18 cellular contexts compared by ENCODE assay signal in the genomic region with DNA sequence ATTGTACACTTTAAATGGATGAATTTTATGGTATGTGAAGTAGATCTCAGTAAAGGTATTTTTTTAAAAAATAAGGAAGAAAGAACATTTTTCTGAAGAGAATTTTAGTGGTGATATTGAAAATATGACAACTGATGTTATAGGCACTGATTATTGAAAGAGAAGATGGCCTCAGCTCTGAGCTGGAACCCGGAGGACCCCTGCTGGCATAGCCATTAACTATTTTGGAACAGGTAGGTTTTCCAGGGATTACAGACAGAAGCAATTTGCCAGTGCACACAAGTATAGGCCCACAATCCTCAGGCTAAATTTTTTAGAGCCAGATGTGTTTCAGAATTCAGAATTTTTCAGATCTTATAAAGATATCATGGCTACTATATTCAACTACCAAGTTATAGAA.
DNase-seq lines count a peak whose midpoint lies in the region; ATAC-seq and TF ChIP-seq lines count a peak whose summit lies in the region.
"Had no signal": no experiment of that assay in that cellular context is flagged by ENCODE, and none has a peak within 500 bp of the region (broad histone marks: within the 10 kb centered on the region; RNA-seq: fewer than 3 reads in every experiment).

No MANE protein-coding gene starts in this region.

- intact Hi-C loops in HCT116 (cut with micrococcal nuclease): loop anchor here (5.0 kb wide), 1 partner anchor 409 kb away; no protein-coding TSS in a partner anchor

- POLR2A ChIA-PET in HCT116 (lab: Charles Lee): no interaction called here
- POLR2A ChIA-PET in activated CD4-positive, alpha-beta T cell treated with anti-CD3 and anti-CD28 coated beads, Interleukin-2, amount 10 ng/mL, durations not matched to agents 7 days and 5 days (lab: Charles Lee): no interaction called here
- POLR2A ChIA-PET in activated CD8-positive, alpha-beta T cell treated with anti-CD3 and anti-CD28 coated beads, Interleukin-2, amount 10 ng/mL, durations not matched to agents 7 days and 5 days (lab: Charles Lee): no interaction called here

- H3K36me3 ChIP-seq in HCT116 (ENCODE audit: control insufficient read depth in 1 of 2, insufficient read depth in 2 of 2, low read length in 2 of 2) (no peaks in the 10 kb centered on the region), RWPE2 (ENCODE audit: low read depth) (no peaks in the 10 kb centered on the region), hepatocyte (replicated peaks; ENCODE audit: insufficient read depth, low read depth) (no peaks in the 10 kb centered on the region)
- H3K36me3 ChIP-seq: neutrophil, SJCRH30, transverse colon had no signal

- TF ChIP-seq CTCF in HCT116 (IDR thresholded peaks at IDR 0.05 in 2 of 3, conservative IDR thresholded peaks at IDR 0.05 in 1 of 3; ENCODE audit: borderline replicate concordance in 1 of 3, insufficient read depth in 1 of 3, low read depth in 2 of 3, low read length in 2 of 3): peak in 2 of 3 experiments; percentile 9 to 17; a peak in 1 of 6 replicates
- TF ChIP-seq CTCF in RWPE2 (IDR thresholded peaks at IDR 0.05; ENCODE audit: poor library complexity, severe bottlenecking): peak; percentile 40
- TF ChIP-seq CTCF in hepatocyte (IDR thresholded peaks at IDR 0.05; ENCODE audit: poor library complexity): peak; percentile 39

- CTCF ChIA-PET in HCT116 (lab: Charles Lee): no interaction called here
- CTCF ChIA-PET in activated CD4-positive, alpha-beta T cell treated with anti-CD3 and anti-CD28 coated beads, Interleukin-2, amount 10 ng/mL, durations not matched to agents 7 days and 5 days (lab: Charles Lee): interaction anchor here (0.6 kb wide), 1 partner anchor 94 kb away, joined by 3 read pairs; no protein-coding TSS in a partner anchor
- CTCF ChIA-PET in activated CD8-positive, alpha-beta T cell treated with anti-CD3 and anti-CD28 coated beads, Interleukin-2, amount 10 ng/mL, durations not matched to agents 7 days and 5 days (lab: Charles Lee): no interaction called here

- BruUV-seq in HCT116 (replicated peaks; lab: Mats Ljungman, UMichigan): no TSS peak

- no peak overlapping the region for H3K4me2 ChIP-seq in HCT116 (ENCODE audit: low read length)
- no peak overlapping the region for H3K4me2 ChIP-seq in hepatocyte
- H3K4me2 ChIP-seq: A549 had no signal

- no peak overlapping the region for H3K4me3 ChIP-seq in HCT116 (replicated peaks in 1 of 2; ENCODE audit: low read depth in 1 of 2, low read length in 2 of 2)
- H3K4me3 ChIP-seq in RWPE2 (ENCODE audit: severe bottlenecking): no peak overlapping the region
- H3K4me3 ChIP-seq in hepatocyte: no peak overlapping the region
- H3K4me3 ChIP-seq: A549, SJCRH30, transverse colon had no signal

- H3K27ac ChIP-seq in HCT116 (ENCODE audit: low read depth, low read length) (no peak overlapping the region), RWPE2 (ENCODE audit: poor library complexity, severe bottlenecking) (no peak overlapping the region), hepatocyte (no peak overlapping the region)
- H3K27ac ChIP-seq: A549, neutrophil, SJCRH30, transverse colon had no signal

- H3K79me2 ChIP-seq in HCT116 (ENCODE audit: insufficient read depth, low read length) (no peaks in the 10 kb centered on the region), hepatocyte (no peaks in the 10 kb centered on the region)

- no peaks in the 10 kb centered on the region for H3K4me1 ChIP-seq in HCT116 (ENCODE audit: control insufficient read depth in 1 of 2, insufficient read depth in 2 of 2, low read length in 2 of 2)
- no peaks in the 10 kb centered on the region for H3K4me1 ChIP-seq in RWPE2 (ENCODE audit: insufficient read depth, poor library complexity, severe bottlenecking)
- H3K4me1 ChIP-seq in hepatocyte (ENCODE audit: insufficient read depth): no peaks in the 10 kb centered on the region
- H3K4me1 ChIP-seq: A549, SJCRH30, transverse colon had no signal

- H3K9me3 ChIP-seq in HCT116 (ENCODE audit: control insufficient read depth in 1 of 2, insufficient read depth in 1 of 2, low read depth in 1 of 2, low read length in 2 of 2) (no peaks in the 10 kb centered on the region), RWPE2 (ENCODE audit: severe bottlenecking) (no peaks in the 10 kb centered on the region), hepatocyte (ENCODE audit: low read depth) (no peaks in the 10 kb centered on the region)
- H3K9me3 ChIP-seq: A549, neutrophil, SJCRH30 had no signal

- TF ChIP-seq POLR2A in HCT116 (IDR thresholded peaks at IDR 0.05; ENCODE audit: borderline replicate concordance, extremely low read depth, insufficient read depth, insufficient read length): no peak

- 35% methylated on average over 1 of the region's 1 CpG for WGBS in hepatocyte (ENCODE audit: low lambda C conversion rate, missing lambda C conversion rate)

- no peak overlapping the region for H3K27ac Mint-ChIP-seq in activated CD4-positive, alpha-beta T cell treated with anti-CD3 and anti-CD28 coated beads, Interleukin-2, amount 10 ng/mL, durations not matched to agents 7 days and 5 days
- H3K27ac Mint-ChIP-seq in activated CD8-positive, alpha-beta T cell treated with anti-CD3 and anti-CD28 coated beads, Interleukin-2, amount 10 ng/mL, durations not matched to agents 7 days and 5 days: no peak overlapping the region
- H3K27ac Mint-ChIP-seq: activated CD4-positive, alpha-beta T cell treated with anti-CD3 and anti-CD28 coated beads, Interleukin-2, amount 10 ng/mL, durations not matched to agents 24 days and 14 days; activated naive CD4-positive, alpha-beta T cell treated with anti-CD3 and anti-CD28 coated beads, Interleukin-2, amount 10 ng/mL, durations not matched to agents 7 days and 5 days; CD8-positive, alpha-beta T cell had no signal

- H2AFZ ChIP-seq in HCT116 (ENCODE audit: low read depth, low read length, poor library complexity, severe bottlenecking): no peak overlapping the region
- no peak overlapping the region for H2AFZ ChIP-seq in hepatocyte

- H3K9me3 Mint-ChIP-seq in activated CD4-positive, alpha-beta T cell treated with anti-CD3 and anti-CD28 coated beads, Interleukin-2, amount 10 ng/mL, durations not matched to agents 7 days and 5 days: no peaks in the 10 kb centered on the region
- H3K9me3 Mint-ChIP-seq in activated CD8-positive, alpha-beta T cell treated with anti-CD3 and anti-CD28 coated beads, Interleukin-2, amount 10 ng/mL, durations not matched to agents 7 days and 5 days (ENCODE audit: insufficient read depth): no peaks in the 10 kb centered on the region

- RAD21 ChIA-PET in HCT116 (lab: Charles Lee; ENCODE audit: low non-redundant PET in 1 of 2, low total read pairs in 2 of 2, uncharacterized antibody in 2 of 2, unreplicated experiment in 2 of 2): no interaction called here

- no peak overlapping the region for H3K9ac ChIP-seq in HCT116 (ENCODE audit: low read length)

- H3K9me2 ChIP-seq in HCT116 (ENCODE audit: insufficient read depth) (no peaks in the 10 kb centered on the region), hepatocyte (replicated peaks; ENCODE audit: insufficient read depth) (no peaks in the 10 kb centered on the region)

- H3K36me3 Mint-ChIP-seq in activated CD4-positive, alpha-beta T cell treated with anti-CD3 and anti-CD28 coated beads, Interleukin-2, amount 10 ng/mL, durations not matched to agents 7 days and 5 days (ENCODE audit: low read depth): no peaks in the 10 kb centered on the region
- H3K36me3 Mint-ChIP-seq in activated CD8-positive, alpha-beta T cell treated with anti-CD3 and anti-CD28 coated beads, Interleukin-2, amount 10 ng/mL, durations not matched to agents 7 days and 5 days (ENCODE audit: low read depth): no peaks in the 10 kb centered on the region
- H3K36me3 Mint-ChIP-seq: activated naive CD4-positive, alpha-beta T cell treated with anti-CD3 and anti-CD28 coated beads, Interleukin-2, amount 10 ng/mL, durations not matched to agents 7 days and 5 days; CD8-positive, alpha-beta T cell had no signal

- DNase-seq in NCI-H1694 (lab: John Stamatoyannopoulos, UW) (peak; percentile 7), NCI-H1694 treated with DMSO at 0.1 percent for 48 hours (lab: John Stamatoyannopoulos, UW) (no peak), HCT116 (ENCODE audit: low read depth, low spot score) (no peak), RWPE2 (ENCODE audit: low spot score) (no peak), hepatocyte (ENCODE audit: low spot score) (no peak), NOMO-1 (lab: John Stamatoyannopoulos, UW; ENCODE audit: unreplicated experiment in 2 of 2) (no peak)
- no peak for DNase-seq in activated CD4-positive, alpha-beta T cell treated with anti-CD3 and anti-CD28 coated beads, Interleukin-2, amount 10 ng/mL, durations not matched to agents 7 days and 5 days
- no peak for DNase-seq in activated CD8-positive, alpha-beta T cell treated with anti-CD3 and anti-CD28 coated beads, Interleukin-2, amount 10 ng/mL, durations not matched to agents 7 days and 5 days
- DNase-seq: activated CD4-positive, alpha-beta T cell treated with anti-CD3 and anti-CD28 coated beads, Interleukin-2, amount 10 ng/mL, durations not matched to agents 24 days and 14 days; activated naive CD4-positive, alpha-beta T cell treated with anti-CD3 and anti-CD28 coated beads, Interleukin-2, amount 10 ng/mL, durations not matched to agents 7 days and 5 days; CD8-positive, alpha-beta T cell; left colon; stimulated activated CD4-positive, alpha-beta T cell treated with anti-CD3 and anti-CD28 coated beads, Interleukin-15, amount 100 ng/mL, for 24 hours; stimulated activated naive CD4-positive, alpha-beta T cell; transverse colon had no signal

- ATAC-seq in HCT116 (no peak), RWPE2 (ENCODE audit: low read depth) (no peak)
- ATAC-seq in activated CD8-positive, alpha-beta T cell treated with anti-CD3 and anti-CD28 coated beads, Interleukin-2, amount 10 ng/mL, durations not matched to agents 7 days and 5 days: no peak
- ATAC-seq: A549; CD8-positive, alpha-beta T cell; left colon had no signal

- H4K20me1 ChIP-seq in HCT116 (ENCODE audit: insufficient read depth) (no peaks in the 10 kb centered on the region), hepatocyte (ENCODE audit: insufficient read depth, poor library complexity, severe bottlenecking) (no peaks in the 10 kb centered on the region)

- H3K4me3 Mint-ChIP-seq in activated CD4-positive, alpha-beta T cell treated with anti-CD3 and anti-CD28 coated beads, Interleukin-2, amount 10 ng/mL, durations not matched to agents 7 days and 5 days: no peak overlapping the region
- no peak overlapping the region for H3K4me3 Mint-ChIP-seq in activated CD8-positive, alpha-beta T cell treated with anti-CD3 and anti-CD28 coated beads, Interleukin-2, amount 10 ng/mL, durations not matched to agents 7 days and 5 days
- H3K4me3 Mint-ChIP-seq: activated CD4-positive, alpha-beta T cell treated with anti-CD3 and anti-CD28 coated beads, Interleukin-2, amount 10 ng/mL, durations not matched to agents 24 days and 14 days; activated naive CD4-positive, alpha-beta T cell treated with anti-CD3 and anti-CD28 coated beads, Interleukin-2, amount 10 ng/mL, durations not matched to agents 7 days and 5 days; CD8-positive, alpha-beta T cell had no signal

- TF ChIP-seq RAD21 in HCT116 (IDR thresholded peaks at IDR 0.05; ENCODE audit: low read depth): peak; percentile 47

- no peaks in the 10 kb centered on the region for H3K27me3 ChIP-seq in HCT116 (ENCODE audit: insufficient read depth, low read length)
- no peaks in the 10 kb centered on the region for H3K27me3 ChIP-seq in RWPE2 (ENCODE audit: insufficient read depth, poor library complexity, severe bottlenecking)
- no peaks in the 10 kb centered on the region for H3K27me3 ChIP-seq in hepatocyte
- H3K27me3 ChIP-seq: neutrophil, SJCRH30, transverse colon had no signal

- no peaks in the 10 kb centered on the region for H3K4me1 Mint-ChIP-seq in activated CD4-positive, alpha-beta T cell treated with anti-CD3 and anti-CD28 coated beads, Interleukin-2, amount 10 ng/mL, durations not matched to agents 7 days and 5 days
- H3K4me1 Mint-ChIP-seq in activated CD8-positive, alpha-beta T cell treated with anti-CD3 and anti-CD28 coated beads, Interleukin-2, amount 10 ng/mL, durations not matched to agents 7 days and 5 days (ENCODE audit: low read depth): no peaks in the 10 kb centered on the region
- H3K4me1 Mint-ChIP-seq: activated CD4-positive, alpha-beta T cell treated with anti-CD3 and anti-CD28 coated beads, Interleukin-2, amount 10 ng/mL, durations not matched to agents 24 days and 14 days; activated naive CD4-positive, alpha-beta T cell treated with anti-CD3 and anti-CD28 coated beads, Interleukin-2, amount 10 ng/mL, durations not matched to agents 7 days and 5 days had no signal

- H3K27me3 Mint-ChIP-seq in activated CD4-positive, alpha-beta T cell treated with anti-CD3 and anti-CD28 coated beads, Interleukin-2, amount 10 ng/mL, durations not matched to agents 7 days and 5 days: no peaks in the 10 kb centered on the region
- H3K27me3 Mint-ChIP-seq in activated CD8-positive, alpha-beta T cell treated with anti-CD3 and anti-CD28 coated beads, Interleukin-2, amount 10 ng/mL, durations not matched to agents 7 days and 5 days (ENCODE audit: low read depth): no peaks in the 10 kb centered on the region
- H3K27me3 Mint-ChIP-seq: activated CD4-positive, alpha-beta T cell treated with anti-CD3 and anti-CD28 coated beads, Interleukin-2, amount 10 ng/mL, durations not matched to agents 24 days and 14 days; activated naive CD4-positive, alpha-beta T cell treated with anti-CD3 and anti-CD28 coated beads, Interleukin-2, amount 10 ng/mL, durations not matched to agents 7 days and 5 days had no signal
